ENCODE assay signal across 8 cellular contexts in the genomic region with DNA sequence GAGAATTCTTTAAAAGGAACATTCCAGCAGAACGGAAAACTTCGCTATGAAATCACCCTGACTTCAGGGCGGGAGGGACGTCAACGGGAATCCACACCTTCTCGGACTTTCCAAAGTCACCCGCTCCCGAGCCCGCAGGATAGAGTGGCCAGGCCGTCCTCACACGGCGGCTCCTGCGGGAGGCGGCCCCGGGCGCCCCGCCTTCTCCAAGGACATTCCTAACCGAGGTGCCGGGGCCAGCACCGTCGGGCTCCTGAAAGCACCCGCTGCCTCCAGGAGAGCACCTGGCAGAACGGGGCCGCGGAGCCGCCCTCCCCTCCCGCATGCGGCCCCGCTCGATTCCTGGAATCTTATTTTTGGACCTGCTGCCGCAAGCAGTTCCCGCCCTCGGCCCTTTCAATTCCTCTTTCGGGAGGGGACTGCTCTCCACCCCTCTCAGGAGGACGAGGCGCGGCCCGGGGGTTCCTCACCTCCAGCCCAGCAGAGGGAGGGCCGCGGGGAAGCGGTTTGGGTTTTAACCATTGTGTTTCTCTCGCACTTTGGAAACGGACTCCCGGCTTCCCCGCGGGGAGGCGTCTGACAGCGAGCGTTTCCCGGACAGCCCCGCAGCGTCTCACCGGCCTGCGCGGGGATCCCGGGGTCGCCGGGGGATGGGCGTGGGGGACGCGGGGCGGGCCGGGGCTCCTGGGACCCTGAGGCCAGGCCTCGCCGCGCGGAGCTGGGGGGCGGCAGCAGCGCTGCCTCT. TPM values are rescaled to one million over a fixed set of nuclear protein-coding genes. Genes with fewer than 3 reads are reported as not detected.
DNase-seq lines count a peak whose midpoint lies in the region; ATAC-seq and TF ChIP-seq lines count a peak whose summit lies in the region.

No MANE protein-coding gene starts in this region.

- DNase-seq in ELR (ENCODE audit: low read depth) (peak; percentile 46), Right ventricle myocardium inferior (ENCODE audit: missing footprints) (no peak), omental fat pad (ENCODE audit: low spot score) (peak; percentile 29), NCI-H2107 (lab: John Stamatoyannopoulos, UW) (no peak)
- peak in 1 of 2 donors; percentile 53 for DNase-seq in activated naive CD4-positive, alpha-beta T cell treated with anti-CD3 and anti-CD28 coated beads, Interleukin-2, amount 50 U/mL, for 72 hours (ENCODE audit: low spot score in 2 of 2)
- no peak for DNase-seq in stimulated activated CD4-positive, alpha-beta T cell treated with anti-CD3 and anti-CD28 coated beads, Interleukin-2, amount 100 ng/mL, for 48 hours

- H3K9me3 Mint-ChIP-seq in activated naive CD4-positive, alpha-beta T cell treated with anti-CD3 and anti-CD28 coated beads, Interleukin-2, amount 50 U/mL, for 72 hours, result peaks cover 12 to 13% of the 10 kb centered on the region in 2 donors

- H3K27ac Mint-ChIP-seq in activated naive CD4-positive, alpha-beta T cell treated with anti-CD3 and anti-CD28 coated beads, Interleukin-2, amount 50 U/mL, for 72 hours, result no peak overlapping the region

- intact Hi-C loops in Right ventricle myocardium inferior (cut with DNase I), result loop anchor here (2.0 to 5.0 kb wide), 2 partner anchors 39 to 46 kb away; no protein-coding TSS in a partner anchor

- no peak for TF ChIP-seq CTCF in omental fat pad (IDR thresholded peaks at IDR 0.05)

- ATAC-seq in HG03103 (IDR thresholded peaks at IDR 0.05; ENCODE audit: low read depth, unreplicated experiment) (peak; percentile 50), Right ventricle myocardium inferior (peak; percentile 51), omental fat pad (ENCODE audit: low FRiP score) (peak; percentile 43), HG02981 (IDR thresholded peaks at IDR 0.05; ENCODE audit: unreplicated experiment) (no peak)
- peak; percentile 31 to 56 for ATAC-seq in activated naive CD4-positive, alpha-beta T cell treated with anti-CD3 and anti-CD28 coated beads, Interleukin-2, amount 50 U/mL, for 72 hours

- peaks cover 11% of the 10 kb centered on the region in 2 donors for H3K36me3 Mint-ChIP-seq in activated naive CD4-positive, alpha-beta T cell treated with anti-CD3 and anti-CD28 coated beads, Interleukin-2, amount 50 U/mL, for 72 hours

RNA-seq across cellular contexts. Expression of a gene that starts 0.9 kb away (rescaled TPM):
- 1 to 10 TPM in 1 of 2 donors, under 1 TPM in 1; 0.45 to 1.2 TPM for total RNA-seq in activated naive CD4-positive, alpha-beta T cell treated with anti-CD3 and anti-CD28 coated beads, Interleukin-2, amount 50 U/mL, for 72 hours
- total RNA-seq in Right ventricle myocardium inferior, result 189 TPM
- total RNA-seq in omental fat pad, result 100 to 1,000 TPM; 129 to 207 (median 164) TPM

Comparison
In these comparisons a context has a peak if more than half of its experiments do, and no peak if none do; other contexts are left out.
1. DNase-seq: peak in ELR (single experiment) and omental fat pad (single experiment); none in Right ventricle myocardium inferior (single experiment), NCI-H2107 (single experiment) and stimulated activated CD4-positive, alpha-beta T cell treated with anti-CD3 and anti-CD28 coated beads, Interleukin-2, amount 100 ng/mL, for 48 hours (0 of 2).
2. RNA of a gene that starts 0.9 kb away (total RNA-seq): 189 TPM in Right ventricle myocardium inferior (single experiment) and 129 to 207 TPM in omental fat pad; 0.45 to 1.2 TPM in activated naive CD4-positive, alpha-beta T cell treated with anti-CD3 and anti-CD28 coated beads, Interleukin-2, amount 50 U/mL, for 72 hours; every median in the first group is over 10 times any median in the second.